ENCODE assay signal across 8 cellular contexts in genomic region chrX:56763556-56764152, GRCh38. TPM values are rescaled to one million over a fixed set of nuclear protein-coding genes. Genes with fewer than 3 reads are reported as not detected.
DNase-seq lines count a peak whose midpoint lies in the region; ATAC-seq lines count a peak whose summit lies in the region.

No MANE protein-coding gene starts in this region.

- H3K4me1 Mint-ChIP-seq in activated naive CD4-positive, alpha-beta T cell treated with anti-CD3 and anti-CD28 coated beads for 36 hours (ENCODE audit: low read depth): peaks cover 55% of the 10 kb centered on the region
- H3K4me1 Mint-ChIP-seq in activated CD4-positive, alpha-beta memory T cell treated with anti-CD3 and anti-CD28 coated beads, Interleukin-2, amount 10 ng/mL, durations not matched to agents 7 days and 5 days: peaks cover 52% of the 10 kb centered on the region
- peaks cover 56 to 61% of the 10 kb centered on the region in 2 donors for H3K4me1 Mint-ChIP-seq in immature natural killer cell

- H3K9me3 ChIP-seq in stomach smooth muscle (ENCODE audit: control insufficient read depth in 2 of 2, low read length in 2 of 2): no peaks in the 10 kb centered on the region

- no peak overlapping the region for H3K4me3 Mint-ChIP-seq in activated naive CD4-positive, alpha-beta T cell treated with anti-CD3 and anti-CD28 coated beads for 36 hours
- H3K4me3 Mint-ChIP-seq in activated CD4-positive, alpha-beta memory T cell treated with anti-CD3 and anti-CD28 coated beads, Interleukin-2, amount 10 ng/mL, durations not matched to agents 7 days and 5 days: peak overlapping the region; percentile 65
- H3K4me3 Mint-ChIP-seq in immature natural killer cell: peak overlapping the region in 4 of 5 donors; percentile 92 to 94 (median 92)

- H3K9me3 Mint-ChIP-seq in activated naive CD4-positive, alpha-beta T cell treated with anti-CD3 and anti-CD28 coated beads for 36 hours: no peaks in the 10 kb centered on the region
- H3K9me3 Mint-ChIP-seq in activated CD4-positive, alpha-beta memory T cell treated with anti-CD3 and anti-CD28 coated beads, Interleukin-2, amount 10 ng/mL, durations not matched to agents 7 days and 5 days: no peaks in the 10 kb centered on the region
- no peaks in the 10 kb centered on the region for H3K9me3 Mint-ChIP-seq in immature natural killer cell

- POLR2A ChIA-PET in activated CD4-positive, alpha-beta memory T cell treated with anti-CD3 and anti-CD28 coated beads, Interleukin-2, amount 10 ng/mL, durations not matched to agents 7 days and 5 days (lab: Charles Lee): no interaction called here

- peaks cover 0 to 2% of the 10 kb centered on the region in 2 donors for H3K36me3 ChIP-seq in stomach smooth muscle (ENCODE audit: control insufficient read depth in 2 of 2, insufficient read depth in 2 of 2, low read length in 2 of 2)

- ATAC-seq in HG03460 (IDR thresholded peaks at IDR 0.05; ENCODE audit: unreplicated experiment): no peak

- H3K9ac ChIP-seq in stomach smooth muscle (ENCODE audit: low read length in 2 of 2): peak overlapping the region in 1 of 2 donors; percentile 82

- no peaks in the 10 kb centered on the region for H3K27me3 Mint-ChIP-seq in activated naive CD4-positive, alpha-beta T cell treated with anti-CD3 and anti-CD28 coated beads for 36 hours (ENCODE audit: low read depth)
- no peaks in the 10 kb centered on the region for H3K27me3 Mint-ChIP-seq in activated CD4-positive, alpha-beta memory T cell treated with anti-CD3 and anti-CD28 coated beads, Interleukin-2, amount 10 ng/mL, durations not matched to agents 7 days and 5 days
- H3K27me3 Mint-ChIP-seq in immature natural killer cell (ENCODE audit: low read depth in 3 of 3): peaks cover 1 to 22% (median 18%) of the 10 kb centered on the region in 3 donors

- peak overlapping the region; percentile 96 for H3K27ac Mint-ChIP-seq in activated naive CD4-positive, alpha-beta T cell treated with anti-CD3 and anti-CD28 coated beads for 36 hours
- peak overlapping the region; percentile 94 for H3K27ac Mint-ChIP-seq in activated CD4-positive, alpha-beta memory T cell treated with anti-CD3 and anti-CD28 coated beads, Interleukin-2, amount 10 ng/mL, durations not matched to agents 7 days and 5 days
- peak overlapping the region in 5 of 6 donors; percentile 91 to 96 (median 91) for H3K27ac Mint-ChIP-seq in immature natural killer cell

- CTCF ChIA-PET in activated naive CD4-positive, alpha-beta T cell treated with anti-CD3 and anti-CD28 coated beads for 36 hours (lab: Charles Lee): interaction anchor here (0.9 to 2.5 kb wide), 3 partner anchors 214 to 522 kb away, joined by 3 to 14 read pairs (median 3); no protein-coding TSS in a partner anchor
- CTCF ChIA-PET in activated CD4-positive, alpha-beta memory T cell treated with anti-CD3 and anti-CD28 coated beads, Interleukin-2, amount 10 ng/mL, durations not matched to agents 7 days and 5 days (lab: Charles Lee): interaction anchor here (0.6 to 2.1 kb wide), 5 partner anchors 33 to 521 kb away, joined by 3 to 11 read pairs (median 3); no protein-coding TSS in a partner anchor

- H3K4me1 ChIP-seq in stomach smooth muscle (ENCODE audit: control insufficient read depth, insufficient read depth, low read length): peaks cover 34% of the 10 kb centered on the region

- peak overlapping the region; percentile 89 for H3K27ac ChIP-seq in stomach smooth muscle (ENCODE audit: low read length)

- DNase-seq in activated naive CD4-positive, alpha-beta T cell treated with anti-CD3 and anti-CD28 coated beads for 36 hours: peak; percentile 30
- DNase-seq in activated naive CD4-positive, alpha-beta T cell treated with anti-CD3 and anti-CD28 coated beads, Interleukin-2, amount 50 U/mL, for 16 hours: no peak
- DNase-seq in activated CD4-positive, alpha-beta memory T cell treated with anti-CD3 and anti-CD28 coated beads, Interleukin-2, amount 10 ng/mL, durations not matched to agents 7 days and 5 days: peak; percentile 45
- DNase-seq in immature natural killer cell (peak; percentile 81 to 88 (median 86)), COLO829 (ENCODE audit: low spot score) (no peak), UCSD-AML1 (lab: John Stamatoyannopoulos, UW; ENCODE audit: unreplicated experiment) (no peak)

- H3K4me3 ChIP-seq in stomach smooth muscle (ENCODE audit: low read length in 2 of 2): peak overlapping the region in 1 of 2 donors; percentile 79

- H3K27me3 ChIP-seq in stomach smooth muscle (ENCODE audit: control insufficient read depth in 1 of 2, insufficient read depth in 2 of 2, low read length in 2 of 2): peaks cover 0 to 4% of the 10 kb centered on the region in 2 donors

- peaks cover 6% of the 10 kb centered on the region for H3K36me3 Mint-ChIP-seq in activated naive CD4-positive, alpha-beta T cell treated with anti-CD3 and anti-CD28 coated beads for 36 hours (ENCODE audit: low read depth)
- H3K36me3 Mint-ChIP-seq in activated CD4-positive, alpha-beta memory T cell treated with anti-CD3 and anti-CD28 coated beads, Interleukin-2, amount 10 ng/mL, durations not matched to agents 7 days and 5 days (ENCODE audit: low read depth): peaks cover 14% of the 10 kb centered on the region
- no peaks in the 10 kb centered on the region for H3K36me3 Mint-ChIP-seq in immature natural killer cell

- intact Hi-C loops in activated naive CD4-positive, alpha-beta T cell treated with anti-CD3 and anti-CD28 coated beads for 36 hours (cut with micrococcal nuclease): no loop called here

RNA-seq across cellular contexts. Expression of gene NBDY, which starts 34.6 kb away (rescaled TPM):
- 10 to 100 TPM; 45.8 to 46.3 TPM for total RNA-seq in activated naive CD4-positive, alpha-beta T cell treated with anti-CD3 and anti-CD28 coated beads for 36 hours
- total RNA-seq in activated CD4-positive, alpha-beta memory T cell treated with anti-CD3 and anti-CD28 coated beads, Interleukin-2, amount 10 ng/mL, durations not matched to agents 7 days and 5 days: 10 to 100 TPM; 29.2 to 32.7 TPM
- polyA plus RNA-seq in immature natural killer cell: 10 to 100 TPM; 45.8 to 49.8 (median 47.4) TPM

Comparison
In these comparisons a context has a peak if more than half of its experiments do, and no peak if none do; other contexts are left out.
1. DNase-seq: peak in activated naive CD4-positive, alpha-beta T cell treated with anti-CD3 and anti-CD28 coated beads for 36 hours (single experiment), activated CD4-positive, alpha-beta memory T cell treated with anti-CD3 and anti-CD28 coated beads, Interleukin-2, amount 10 ng/mL, durations not matched to agents 7 days and 5 days (single experiment) and immature natural killer cell (3 of 3); none in activated naive CD4-positive, alpha-beta T cell treated with anti-CD3 and anti-CD28 coated beads, Interleukin-2, amount 50 U/mL, for 16 hours (single experiment), COLO829 (single experiment) and UCSD-AML1 (single experiment).
2. Peak in every context shown above with its lines, with median percentiles within 50 percentile points of each other: H3K27ac Mint-ChIP-seq.